In the genomic region with DNA sequence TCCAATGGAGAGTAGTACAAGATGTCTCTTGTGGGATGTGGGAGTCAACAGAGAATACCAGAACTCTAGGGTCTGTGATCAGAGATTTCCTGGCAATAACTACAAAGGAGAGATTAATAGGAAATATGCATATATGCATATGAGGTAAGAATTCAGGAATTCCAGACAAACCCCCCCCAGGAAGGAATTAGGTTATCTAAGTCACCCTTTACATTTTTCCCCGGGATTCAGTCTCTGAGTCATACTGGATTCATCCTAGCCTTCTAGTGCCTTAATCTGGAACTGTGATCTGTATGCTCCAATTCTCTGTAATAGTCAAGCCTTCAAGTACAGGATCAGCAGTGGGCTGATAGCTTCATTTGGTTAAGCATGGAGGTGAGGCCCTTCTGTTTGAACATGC, we compare ENCODE assay signal across 18 cellular contexts. TPM values are rescaled to one million over a fixed set of nuclear protein-coding genes. Genes with fewer than 3 reads are reported as not detected.
DNase-seq lines count a peak whose midpoint lies in the region; TF ChIP-seq lines count a peak whose summit lies in the region.
"Had no signal": no experiment of that assay in that cellular context is flagged by ENCODE, and none has a peak within 500 bp of the region (broad histone marks: within the 10 kb centered on the region; RNA-seq: fewer than 3 reads in every experiment).

No MANE protein-coding gene starts in this region.

- H3K27me3 ChIP-seq in BJ (ENCODE audit: control insufficient read depth, insufficient read depth, low read length): no peaks in the 10 kb centered on the region
- H3K27me3 ChIP-seq: BLaER1, dorsolateral prefrontal cortex, gastrocnemius medialis, upper lobe of left lung had no signal

- TF ChIP-seq CTCF in BJ (IDR thresholded peaks at IDR 0.05; ENCODE audit: insufficient read depth, low read depth, low read length) (0 out of 2 replicates have a peak, but pooled peaks have one; percentile 12), chondrocyte (IDR thresholded peaks at IDR 0.05) (no peak)

- no peaks in the 10 kb centered on the region for H3K27me3 Mint-ChIP-seq in chondrocyte (ENCODE audit: low read depth)
- H3K27me3 Mint-ChIP-seq: naive B cell had no signal

- H3K27ac ChIP-seq in caudate nucleus (ENCODE audit: low read depth, low read length): peak overlapping the region; percentile 72
- H3K27ac ChIP-seq: BLaER1, dorsolateral prefrontal cortex, gastrocnemius medialis, upper lobe of left lung had no signal

- no peak overlapping the region for H3K4me3 ChIP-seq in BJ (ENCODE audit: low read depth, low read length)
- H3K4me3 ChIP-seq: BLaER1, dorsolateral prefrontal cortex, gastrocnemius medialis, upper lobe of left lung had no signal

- peaks cover 13% of the 10 kb centered on the region for H3K4me1 Mint-ChIP-seq in chondrocyte (ENCODE audit: low read depth)
- H3K4me1 Mint-ChIP-seq: naive B cell had no signal

- no peak overlapping the region for H3K27ac Mint-ChIP-seq in chondrocyte (ENCODE audit: unreplicated experiment)
- H3K27ac Mint-ChIP-seq: naive B cell had no signal

- no peaks in the 10 kb centered on the region for H3K9me3 Mint-ChIP-seq in chondrocyte (ENCODE audit: low read depth)
- H3K9me3 Mint-ChIP-seq: naive B cell had no signal

- CTCF ChIA-PET in BJ (lab: Yijun Ruan, JAX): interaction anchor here (9.6 kb wide), 1 partner anchor 229 kb away, joined by 296 read pairs; no protein-coding TSS in a partner anchor

- POLR2A ChIA-PET in BJ (lab: Charles Lee): no interaction called here

- no peak overlapping the region for H3K4me3 Mint-ChIP-seq in chondrocyte (ENCODE audit: unreplicated experiment)
- H3K4me3 Mint-ChIP-seq: naive B cell had no signal

- DNase-seq in BJ (ENCODE audit: low read depth) (no peak), M059J (ENCODE audit: low read depth) (peak; percentile 85), caudate nucleus (lab: John Stamatoyannopoulos, UW) (peak in 1 of 61 donors; percentile 30), lung microvascular endothelial cell (ENCODE audit: low read depth in 2 of 2) (peak; percentile 24 to 70), chondrocyte (ENCODE audit: low spot score) (no peak), SKM-1 (lab: John Stamatoyannopoulos, UW; ENCODE audit: unreplicated experiment) (no peak), cortex of kidney (lab: John Stamatoyannopoulos, UW) (no peak), NCI-H1930 (lab: John Stamatoyannopoulos, UW) (no peak)
- DNase-seq: activated CD4-positive, alpha-beta T cell treated with anti-CD3 and anti-CD28 coated beads for 1 hour; dorsolateral prefrontal cortex; gastrocnemius medialis; left cardiac atrium; MM.1S; naive B cell; stimulated activated CD4-positive, alpha-beta T cell treated with anti-CD3 and anti-CD28 coated beads, Interleukin-2, amount 100 ng/mL, for 48 hours; T-helper 1 cell; upper lobe of left lung had no signal

- no peaks in the 10 kb centered on the region for H3K36me3 ChIP-seq in BJ (ENCODE audit: control insufficient read depth, insufficient read depth, low read length)
- H3K36me3 ChIP-seq: BLaER1, gastrocnemius medialis, upper lobe of left lung had no signal

- H3K36me3 Mint-ChIP-seq in chondrocyte (ENCODE audit: low read depth): no peaks in the 10 kb centered on the region
- H3K36me3 Mint-ChIP-seq: naive B cell had no signal

RNA-seq across cellular contexts. Expression of a gene that starts 49.4 kb away (rescaled TPM):
- polyA plus RNA-seq in BJ (2011; rRNA removed): 8.1 and 11.0 TPM in 2 replicates
- polyA minus RNA-seq in BJ (2011; rRNA and poly(A)+ RNA removed): 13.5 and 17.1 TPM in 2 replicates
- 22.4 and 40.3 TPM in 2 replicates for total RNA-seq in M059J (2014; rRNA removed; shearing (Covaris generic))
- total RNA-seq in lung microvascular endothelial cell: 22.0 and 29.8 TPM in 2 replicates
- 18.0 to 22.2 TPM (median 22.2 TPM) in 3 replicates for total RNA-seq in chondrocyte

RNA-seq across cellular contexts. Expression of a gene that starts 49.6 kb away (rescaled TPM):
- polyA plus RNA-seq in BJ (2011; rRNA removed): 2.6 and 5.8 TPM in 2 replicates
- polyA minus RNA-seq in BJ (2011; rRNA and poly(A)+ RNA removed): 2.2 and 2.7 TPM in 2 replicates
- 27.9 and 37.7 TPM in 2 replicates for total RNA-seq in M059J (2014; rRNA removed; shearing (Covaris generic))
- total RNA-seq in lung microvascular endothelial cell: 6.7 and 6.8 TPM in 2 replicates
- total RNA-seq in chondrocyte: 17.0 to 22.5 TPM (median 17.1 TPM) in 3 replicates

Comparison
In these comparisons a context has a peak if more than half of its experiments do, and no peak if none do; other contexts are left out.
1. DNase-seq: peak in M059J (single experiment) and lung microvascular endothelial cell (2 of 2); none in BJ (single experiment), chondrocyte (single experiment), SKM-1 (single experiment), cortex of kidney (single experiment) and NCI-H1930 (0 of 2).